In genomic region chr5:168114444-168115017, GRCh38 we compare ENCODE assay signal across 8 cellular contexts.
A peak's percentile ranks its signal among the peaks of the same experiment; 100 is the strongest.
DNase-seq lines count a peak whose midpoint lies in the region; ATAC-seq, FAIRE-seq and TF ChIP-seq lines count a peak whose summit lies in the region.

No MANE protein-coding gene starts in this region.

- H3K36me3 ChIP-seq in ascending aorta = no peaks in the 10 kb centered on the region

- H3K27me3 ChIP-seq in ascending aorta = no peaks in the 10 kb centered on the region

- FAIRE-seq in urothelium cell line (lab: Jason Lieb, UNC) = no peak

- peak; percentile 83 for ATAC-seq in GM21717 (IDR thresholded peaks at IDR 0.05; ENCODE audit: unreplicated experiment)

- H3K9me3 ChIP-seq in ascending aorta = no peaks in the 10 kb centered on the region

- no peaks in the 10 kb centered on the region for H3K4me1 ChIP-seq in ascending aorta

- H3K4me3 ChIP-seq in ascending aorta = no peak overlapping the region

- DNase-seq in NCI-H510A treated with DMSO at 0.1 percent for 48 hours (lab: John Stamatoyannopoulos, UW) (peak; percentile 1), NCI-H510A (lab: John Stamatoyannopoulos, UW) (no peak), HT1080 (ENCODE audit: low read depth) (peak; percentile 67), RKO (ENCODE audit: low spot score) (peak; percentile 74), ascending aorta (ENCODE audit: low spot score in 2 of 2) (no peak), kidney tubule cell (ENCODE audit: low spot score) (peak; percentile 76), urothelium cell line (ENCODE audit: low spot score) (peak; percentile 66)

- no peak overlapping the region for H3K27ac ChIP-seq in ascending aorta

- TF ChIP-seq CTCF in ascending aorta (IDR thresholded peaks at IDR 0.05) = peak in 2 of 3 experiments; percentile 8 to 38

- intact Hi-C loops in ascending aorta (cut with DNase I) = loop anchor here (5.0 kb wide), 1 partner anchor 108 kb away; no protein-coding TSS in a partner anchor

Comparison
In these comparisons a context has a peak if more than half of its experiments do, and no peak if none do; other contexts are left out.
1. DNase-seq: peak in NCI-H510A treated with DMSO at 0.1 percent for 48 hours (single experiment), HT1080 (single experiment), RKO (single experiment), kidney tubule cell (single experiment) and urothelium cell line (single experiment); none in NCI-H510A (single experiment) and ascending aorta (0 of 2).